Comparison of ENCODE assay signal across 13 cellular contexts in the genomic region with DNA sequence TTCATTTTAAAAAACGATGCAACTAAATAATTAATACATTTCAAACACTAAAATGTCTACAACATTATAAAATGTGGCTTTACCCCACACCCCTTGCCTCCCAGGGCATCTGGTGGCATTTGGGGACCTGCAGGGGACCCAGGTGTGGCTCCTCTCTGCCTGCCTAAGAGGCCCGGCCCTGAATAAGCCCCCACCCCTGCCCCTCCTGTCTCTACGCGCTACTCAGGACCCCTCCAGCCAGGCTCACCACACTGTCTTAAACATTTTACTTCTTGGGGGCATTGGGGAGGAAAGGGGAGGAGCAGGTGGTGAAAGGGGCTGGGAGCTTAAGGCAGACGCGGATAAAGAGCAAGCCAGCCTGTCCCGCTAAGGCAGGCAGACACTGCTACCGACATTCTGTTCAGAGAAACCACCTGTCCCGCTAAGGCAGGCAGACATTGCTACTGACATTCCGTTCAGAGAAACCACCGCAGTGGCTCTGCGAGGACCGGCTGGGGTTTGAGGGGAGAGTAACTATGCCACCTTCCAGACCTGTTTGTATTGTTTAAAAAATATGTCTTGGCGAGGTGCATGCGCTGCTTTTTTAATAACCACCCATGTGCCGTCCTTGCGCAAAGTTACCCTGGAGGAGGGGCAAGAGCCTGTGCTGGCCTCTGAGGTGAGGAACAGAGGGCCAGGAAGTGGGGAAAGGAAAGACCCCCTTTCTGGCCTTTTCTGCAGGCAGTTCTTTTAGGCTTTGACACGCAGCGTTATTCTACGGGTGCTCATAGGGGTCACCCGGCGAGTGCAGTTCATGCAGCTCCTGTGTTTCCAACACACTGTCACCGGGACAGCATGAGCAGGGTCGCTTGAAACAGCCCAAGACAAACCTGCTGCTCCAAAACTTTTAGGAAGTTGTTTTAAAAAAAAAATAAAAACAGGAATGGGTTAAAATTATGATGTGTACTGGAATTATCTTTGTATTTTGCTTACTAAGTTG. TPM values are rescaled to one million over a fixed set of nuclear protein-coding genes. Genes with fewer than 3 reads are reported as not detected.
DNase-seq lines count a peak whose midpoint lies in the region; ATAC-seq and TF ChIP-seq lines count a peak whose summit lies in the region.
"Had no signal": no experiment of that assay in that cellular context is flagged by ENCODE, and none has a peak within 500 bp of the region (broad histone marks: within the 10 kb centered on the region; RNA-seq: fewer than 3 reads in every experiment).

No MANE protein-coding gene starts in this region.

- peak overlapping the region; percentile 91 for H3K27ac Mint-ChIP-seq in chondrocyte (ENCODE audit: unreplicated experiment)

- no peak for ATAC-seq in Right ventricle myocardium superior (ENCODE audit: poor library complexity)

- H3K36me3 ChIP-seq in sigmoid colon = peaks cover 0 to 31% (median 7%) of the 10 kb centered on the region in 4 donors
- H3K36me3 ChIP-seq: SJCRH30 had no signal

- no peak for TF ChIP-seq CTCF in chondrocyte (IDR thresholded peaks at IDR 0.05)
- TF ChIP-seq CTCF in sigmoid colon (IDR thresholded peaks at IDR 0.05) = no peak

- peaks cover 0 to 8% (median 3%) of the 10 kb centered on the region in 4 donors for H3K4me1 ChIP-seq in sigmoid colon
- H3K4me1 ChIP-seq: SJCRH30 had no signal

- intact Hi-C loops in cardiac septum (cut with DNase I) (loop anchor here (2.0 to 5.0 kb wide), 2 partner anchors 206 to 301 kb away; no protein-coding TSS in a partner anchor), Right ventricle myocardium superior (cut with DNase I) (loop anchor here (2.0 kb wide), 1 partner anchor 299 kb away; no protein-coding TSS in a partner anchor), sigmoid colon (cut with DNase I) (loop anchor here (1.0 kb wide), 1 partner anchor 206 kb away; no protein-coding TSS in a partner anchor)

- peaks cover 9% of the 10 kb centered on the region for H3K36me3 Mint-ChIP-seq in chondrocyte (ENCODE audit: low read depth)

- H3K4me1 Mint-ChIP-seq in chondrocyte (ENCODE audit: low read depth) = peaks cover 12% of the 10 kb centered on the region

- no peaks in the 10 kb centered on the region for H3K9me3 ChIP-seq in sigmoid colon
- H3K9me3 ChIP-seq: SJCRH30 had no signal

- DNase-seq in cardiac septum (ENCODE audit: low spot score) (peak; percentile 72), Right ventricle myocardium superior (no peak), chondrocyte (ENCODE audit: low spot score) (no peak), sigmoid colon (peak; percentile 49), pons (ENCODE audit: low spot score) (no peak), SW 1271 (lab: John Stamatoyannopoulos, UW) (no peak), activated T-cell treated with anti-CD3 and anti-CD28 coated beads for 4 hours (no peak)
- DNase-seq: NCI-H2081 treated with DMSO at 0.1 percent for 48 hours, NCI-H446 treated with DMSO at 0.1 percent for 48 hours had no signal

- no peaks in the 10 kb centered on the region for H3K9me3 Mint-ChIP-seq in chondrocyte (ENCODE audit: low read depth)
- H3K9me3 Mint-ChIP-seq: CD4-positive, CD25-positive, alpha-beta regulatory T cell had no signal

- H3K27me3 ChIP-seq in sigmoid colon = no peaks in the 10 kb centered on the region
- H3K27me3 ChIP-seq: SJCRH30 had no signal

- H3K4me3 ChIP-seq in sigmoid colon = no peak overlapping the region
- H3K4me3 ChIP-seq: GM23248, SJCRH30 had no signal

- no peaks in the 10 kb centered on the region for H3K27me3 Mint-ChIP-seq in chondrocyte (ENCODE audit: low read depth)
- H3K27me3 Mint-ChIP-seq: CD4-positive, CD25-positive, alpha-beta regulatory T cell had no signal

- no peak for TF ChIP-seq POLR2A in sigmoid colon (IDR thresholded peaks at IDR 0.05)

- no peak overlapping the region for H3K27ac ChIP-seq in sigmoid colon
- H3K27ac ChIP-seq: GM23248, SJCRH30 had no signal

- WGBS in sigmoid colon, 2 donors = 91 to 95% methylated on average over 24 of the region's 24 CpGs

- TF ChIP-seq EP300 in sigmoid colon (IDR thresholded peaks at IDR 0.05) = no peak

- no peak overlapping the region for H3K4me3 Mint-ChIP-seq in chondrocyte (ENCODE audit: unreplicated experiment)
- H3K4me3 Mint-ChIP-seq: CD4-positive, CD25-positive, alpha-beta regulatory T cell had no signal

RNA-seq across cellular contexts. Expression of a gene that starts 51.3 kb away (rescaled TPM):
- total RNA-seq in cardiac septum = 0.13 TPM
- total RNA-seq in Right ventricle myocardium superior = 0.08 TPM
- 6.1 to 11.3 TPM (median 11.1 TPM) in 3 replicates for total RNA-seq in chondrocyte
- total RNA-seq in sigmoid colon = under 1 TPM; under 0.01 to 0.54 (median 0.30) TPM
- polyA plus RNA-seq in sigmoid colon = 1 to 10 TPM; 4.0 to 7.8 (median 6.9) TPM
- total RNA-seq: SJCRH30; T-helper 1 cell treated with Interleukin-12 subunit alpha and Interleukin-12 subunit beta and Interleukin-4 antibody, amounts not matched to agents 30 ng/mL and 1 ng/mL, for 36 hours had no signal

Comparison
In these comparisons a context has a peak if more than half of its experiments do, and no peak if none do; other contexts are left out.
1. DNase-seq: peak in cardiac septum (single experiment) and sigmoid colon (single experiment); none in Right ventricle myocardium superior (single experiment), chondrocyte (single experiment), pons (single experiment), SW 1271 (0 of 2) and activated T-cell treated with anti-CD3 and anti-CD28 coated beads for 4 hours (single experiment).